8 cellular contexts compared by ENCODE assay signal in the genomic region with DNA sequence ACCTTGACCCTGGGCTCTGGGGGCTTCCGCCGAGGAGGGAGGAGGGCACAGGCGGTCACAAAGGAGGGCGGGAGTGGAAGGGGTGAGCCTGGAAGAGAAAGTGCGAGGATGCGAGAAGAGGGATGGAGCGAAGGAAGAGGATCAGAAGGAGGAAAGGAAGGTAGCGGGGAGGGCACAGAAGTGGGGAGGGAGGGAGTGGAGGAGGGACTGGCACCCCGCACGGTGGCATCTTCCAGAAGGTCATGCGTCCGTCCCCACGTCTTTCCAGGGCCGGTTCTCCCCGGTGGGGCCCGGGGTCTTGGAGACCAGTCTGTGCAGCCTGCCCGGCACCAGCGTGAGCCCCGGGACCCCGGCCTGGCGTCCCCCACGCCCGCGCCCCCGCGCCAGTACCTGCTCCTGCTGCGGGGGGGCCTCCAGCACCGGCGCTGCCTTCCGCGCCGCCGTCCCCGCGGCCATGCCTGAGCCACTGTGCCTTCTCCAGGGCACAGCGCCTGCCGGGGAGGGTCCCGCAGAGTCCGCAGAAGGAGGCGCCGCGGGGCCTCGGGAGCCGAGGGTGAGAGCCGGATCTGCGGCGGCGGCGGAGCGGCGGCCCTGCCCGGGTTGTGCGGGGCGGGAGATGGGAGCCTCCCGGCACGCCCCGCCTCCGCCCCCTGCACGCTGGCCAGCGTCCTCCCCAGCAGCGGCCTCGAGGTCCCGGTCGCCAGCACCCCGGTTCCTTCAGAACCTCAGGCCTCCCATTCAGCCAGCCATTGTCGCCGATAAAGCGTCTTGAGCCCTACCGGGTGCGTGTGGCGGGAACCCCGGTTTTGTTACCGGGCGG. TPM values are rescaled to one million over a fixed set of nuclear protein-coding genes. Genes with fewer than 3 reads are reported as not detected.
DNase-seq lines count a peak whose midpoint lies in the region; ATAC-seq, FAIRE-seq and TF ChIP-seq lines count a peak whose summit lies in the region.

Gene RNF175, minus strand, starts transcription at position 618 of the 820 bp plus-strand sequence. Its CDS starts 162 bp downstream, at position 456.

- TF ChIP-seq POLR2A in heart left ventricle (IDR thresholded peaks at IDR 0.05) = no peak

- peak; percentile 28 for ATAC-seq in activated T-helper 17 cell treated with anti-CD3 and anti-CD28 coated beads, Interleukin-2, amount 50 U/mL, for 72 hours (replicated peaks)
- ATAC-seq in heart left ventricle = peak in 3 of 4 donors; percentile 36 to 65 (median 41)
- no peak for ATAC-seq in HG03571 (IDR thresholded peaks at IDR 0.05; ENCODE audit: unreplicated experiment)

- H3K27me3 ChIP-seq in HUES48 (ENCODE audit: control insufficient read depth, insufficient read depth, low read length) (peaks cover 19% of the 10 kb centered on the region), heart left ventricle (peaks cover 0 to 56% (median 20%) of the 10 kb centered on the region in 9 donors)

- H3K9ac ChIP-seq in HUES48 (ENCODE audit: low read depth, low read length) = peak within 1 kb of the TSS; percentile 54

- peak within 1 kb of the TSS; percentile 14 for H3K4me3 Mint-ChIP-seq in activated T-helper 17 cell treated with anti-CD3 and anti-CD28 coated beads, Interleukin-2, amount 50 U/mL, for 72 hours

- FAIRE-seq in urothelium cell line (lab: Jason Lieb, UNC) = no peak

- no peak for TF ChIP-seq CTCF in heart left ventricle (IDR thresholded peaks at IDR 0.05)

- H3K4me3 ChIP-seq in HUES48 (ENCODE audit: low read depth, low read length) (peak within 1 kb of the TSS; percentile 68), heart left ventricle (peak within 1 kb of the TSS; percentile 29 to 61 (median 52))

- H3K27ac Mint-ChIP-seq in activated T-helper 17 cell treated with anti-CD3 and anti-CD28 coated beads, Interleukin-2, amount 50 U/mL, for 72 hours = no peak within 1 kb of the TSS

- intact Hi-C loops in heart left ventricle (cut with DNase I) = loop anchor here in 1 of 10 donors (10.0 kb wide), 1 partner anchor 415 kb away; the partner anchor contains the start of gene MND1

- H3K27ac ChIP-seq in HUES48 (ENCODE audit: low read depth, low read length) = no peak within 1 kb of the TSS
- H3K27ac ChIP-seq in heart left ventricle = no peak within 1 kb of the TSS

- H3K4me1 ChIP-seq in HUES48 (ENCODE audit: control insufficient read depth, insufficient read depth, low read length) (peaks cover 38% of the 10 kb centered on the region), heart left ventricle (peaks cover 0 to 12% (median 2%) of the 10 kb centered on the region in 12 donors)

- no peaks in the 10 kb centered on the region for H3K36me3 Mint-ChIP-seq in activated T-helper 17 cell treated with anti-CD3 and anti-CD28 coated beads, Interleukin-2, amount 50 U/mL, for 72 hours (ENCODE audit: low read depth)

- DNase-seq in heart left ventricle (peak in 1 of 5 donors; percentile 60), retina (peak; percentile 79), HuH-7 (ENCODE audit: low spot score) (no peak), urothelium cell line (ENCODE audit: low spot score) (no peak), UCSD-AML1 (lab: John Stamatoyannopoulos, UW; ENCODE audit: unreplicated experiment) (no peak)

- WGBS in heart left ventricle, 4 donors = 4 to 11% (median 5%) methylated on average over 25 to 74 of the region's 74 CpGs

- H3K9me3 Mint-ChIP-seq in activated T-helper 17 cell treated with anti-CD3 and anti-CD28 coated beads, Interleukin-2, amount 50 U/mL, for 72 hours = no peaks in the 10 kb centered on the region

- no peaks in the 10 kb centered on the region for H3K9me3 ChIP-seq in HUES48 (ENCODE audit: control insufficient read depth, insufficient read depth, low read length)
- peaks cover 0 to 10% (median 0%) of the 10 kb centered on the region in 12 donors for H3K9me3 ChIP-seq in heart left ventricle

- no peaks in the 10 kb centered on the region for H3K36me3 ChIP-seq in HUES48 (ENCODE audit: control insufficient read depth, insufficient read depth, low read length)
- no peaks in the 10 kb centered on the region for H3K36me3 ChIP-seq in heart left ventricle

- H3K27me3 Mint-ChIP-seq in activated T-helper 17 cell treated with anti-CD3 and anti-CD28 coated beads, Interleukin-2, amount 50 U/mL, for 72 hours = peaks cover 42% of the 10 kb centered on the region

- no peaks in the 10 kb centered on the region for H3K4me1 Mint-ChIP-seq in activated T-helper 17 cell treated with anti-CD3 and anti-CD28 coated beads, Interleukin-2, amount 50 U/mL, for 72 hours

RNA-seq across cellular contexts. Expression of gene RNF175, which starts in this region (rescaled TPM):
- total RNA-seq in activated T-helper 17 cell treated with anti-CD3 and anti-CD28 coated beads, Interleukin-2, amount 50 U/mL, for 72 hours = under 1 TPM in 1 of 2 donors, not detected in 1; 0.37 TPM
- total RNA-seq in heart left ventricle = 1 to 10 TPM in 2 of 9 donors, under 1 TPM in 6, not detected in 1; 0.16 to 1.1 (median 0.62) TPM
- polyA plus RNA-seq in heart left ventricle = under 1 TPM; 0.44 to 0.53 TPM

Comparison
In these comparisons a context has a peak if more than half of its experiments do, and no peak if none do; other contexts are left out.
1. Peak in ATAC-seq in activated T-helper 17 cell treated with anti-CD3 and anti-CD28 coated beads, Interleukin-2, amount 50 U/mL, for 72 hours; RNA of the gene not detected or under 1 TPM.